Comparison of ENCODE assay signal across 8 cellular contexts in the genomic region with DNA sequence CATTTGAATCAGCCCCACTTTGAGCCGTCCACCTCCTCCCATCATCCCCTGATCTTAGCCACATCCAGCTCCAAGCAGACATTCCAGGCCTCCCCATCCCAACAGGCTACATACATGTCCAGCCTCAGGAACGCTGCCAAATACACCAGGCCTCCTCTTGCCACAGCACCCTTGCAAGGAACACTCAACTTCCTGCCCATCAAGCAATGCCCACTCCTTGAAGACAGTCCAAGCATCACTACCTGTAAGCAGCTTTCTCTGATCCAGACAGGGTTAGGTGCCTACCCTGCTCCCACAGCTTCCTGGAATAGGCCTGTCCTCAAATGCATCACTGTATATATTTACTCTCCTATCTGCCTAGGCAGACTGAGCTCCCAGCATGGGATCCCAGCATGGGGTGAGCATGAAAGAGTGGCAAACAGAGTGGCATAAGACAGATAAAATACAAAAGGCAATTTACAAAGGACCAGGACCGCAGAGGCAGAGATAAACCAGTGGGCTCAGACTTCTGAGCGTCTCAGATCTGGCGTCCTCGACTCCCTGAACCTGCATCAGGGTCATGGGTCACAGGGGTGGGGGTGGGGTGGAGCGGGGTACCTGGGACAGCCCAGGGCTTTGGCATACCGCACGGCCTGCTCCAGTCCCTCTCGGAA. TPM values are rescaled to one million over a fixed set of nuclear protein-coding genes. Genes with fewer than 3 reads are reported as not detected.
DNase-seq lines count a peak whose midpoint lies in the region; ATAC-seq and TF ChIP-seq lines count a peak whose summit lies in the region.

No MANE protein-coding gene starts in this region.

- no peak for TF ChIP-seq CTCF in esophagus muscularis mucosa (IDR thresholded peaks at IDR 0.05)

- ATAC-seq in T-helper 17 cell (peak; percentile 17), GM19324 (IDR thresholded peaks at IDR 0.05; ENCODE audit: low FRiP score, unreplicated experiment) (no peak), GM18520 (IDR thresholded peaks at IDR 0.05; ENCODE audit: unreplicated experiment) (no peak)
- ATAC-seq in naive thymus-derived CD4-positive, alpha-beta T cell: peak; percentile 3

- H3K9me3 Mint-ChIP-seq in naive thymus-derived CD4-positive, alpha-beta T cell: peaks cover 0 to 2% (median 0%) of the 10 kb centered on the region in 11 donors

- H3K36me3 ChIP-seq in H7 (replicated peaks; ENCODE audit: control insufficient read depth, insufficient read depth, low read length): peaks cover 26% of the 10 kb centered on the region
- peaks cover 29 to 44% (median 43%) of the 10 kb centered on the region in 4 donors for H3K36me3 ChIP-seq in esophagus muscularis mucosa
- H3K36me3 ChIP-seq in naive thymus-derived CD4-positive, alpha-beta T cell (ENCODE audit: control insufficient read depth in 2 of 3, insufficient read depth in 3 of 3, low read length in 3 of 3): peaks cover 0 to 31% (median 0%) of the 10 kb centered on the region in 3 experiments

- H3K4me3 ChIP-seq in H7 (ENCODE audit: insufficient read depth, low read depth, low read length) (peak overlapping the region; percentile 42), esophagus muscularis mucosa (peak overlapping the region; percentile 62 to 70 (median 66))
- peak overlapping the region; percentile 27 for H3K4me3 ChIP-seq in naive thymus-derived CD4-positive, alpha-beta T cell (ENCODE audit: low read length)

- H3K4me3 Mint-ChIP-seq in T-helper 17 cell: peak overlapping the region; percentile 93
- H3K4me3 Mint-ChIP-seq in naive thymus-derived CD4-positive, alpha-beta T cell: peak overlapping the region; percentile 82 to 94 (median 88)

- H3K27ac ChIP-seq in esophagus muscularis mucosa (replicated peaks in 1 of 4): peak overlapping the region; percentile 91 to 96 (median 94)
- H3K27ac ChIP-seq in naive thymus-derived CD4-positive, alpha-beta T cell (ENCODE audit: low read depth, low read length): peak overlapping the region; percentile 70

- peaks cover 7% of the 10 kb centered on the region for H3K36me3 Mint-ChIP-seq in T-helper 17 cell (ENCODE audit: low read depth)
- peaks cover 0 to 16% (median 0%) of the 10 kb centered on the region in 5 donors for H3K36me3 Mint-ChIP-seq in naive thymus-derived CD4-positive, alpha-beta T cell

- WGBS in esophagus muscularis mucosa: 20% methylated on average over 5 of the region's 10 CpGs

- peak overlapping the region; percentile 90 for H3K27ac Mint-ChIP-seq in T-helper 17 cell
- H3K27ac Mint-ChIP-seq in naive thymus-derived CD4-positive, alpha-beta T cell: peak overlapping the region; percentile 68 to 94 (median 89)

- DNase-seq in AG08395 (ENCODE audit: low spot score) (peak; percentile 40), H7 (peak; percentile 89), T-helper 17 cell (no peak), esophagus muscularis mucosa (ENCODE audit: extremely low spot score) (no peak), NCI-H1436 treated with DMSO at 0.1 percent for 48 hours (lab: John Stamatoyannopoulos, UW) (no peak)
- DNase-seq in naive thymus-derived CD4-positive, alpha-beta T cell: peak in 2 of 9 donors; percentile 10 to 13

- H3K27me3 ChIP-seq in H7 (ENCODE audit: control insufficient read depth, insufficient read depth, low read length): no peaks in the 10 kb centered on the region
- no peaks in the 10 kb centered on the region for H3K27me3 ChIP-seq in esophagus muscularis mucosa
- no peaks in the 10 kb centered on the region for H3K27me3 ChIP-seq in naive thymus-derived CD4-positive, alpha-beta T cell (ENCODE audit: control insufficient read depth in 2 of 2, insufficient read depth in 2 of 2, low read length in 2 of 2)

- H3K27me3 Mint-ChIP-seq in T-helper 17 cell: peaks cover 4% of the 10 kb centered on the region
- peaks cover under 1 to 20% (median 10%) of the 10 kb centered on the region in 5 donors for H3K27me3 Mint-ChIP-seq in naive thymus-derived CD4-positive, alpha-beta T cell

- no peak for TF ChIP-seq POLR2A in esophagus muscularis mucosa (IDR thresholded peaks at IDR 0.05; ENCODE audit: low read depth)

- H3K4me1 Mint-ChIP-seq in T-helper 17 cell: peaks cover 22% of the 10 kb centered on the region
- peaks cover 9 to 27% (median 18%) of the 10 kb centered on the region in 7 donors for H3K4me1 Mint-ChIP-seq in naive thymus-derived CD4-positive, alpha-beta T cell

- peaks cover 18 to 29% (median 27%) of the 10 kb centered on the region in 4 donors for H3K4me1 ChIP-seq in esophagus muscularis mucosa
- peaks cover 0 to 9% of the 10 kb centered on the region in 2 donors for H3K4me1 ChIP-seq in naive thymus-derived CD4-positive, alpha-beta T cell (ENCODE audit: control insufficient read depth in 2 of 2, insufficient read depth in 2 of 2, low read length in 2 of 2)

- H3K9me3 ChIP-seq in T-helper 17 cell (ENCODE audit: control insufficient read depth, low read length, poor library complexity, severe bottlenecking) (no peaks in the 10 kb centered on the region), esophagus muscularis mucosa (no peaks in the 10 kb centered on the region)
- H3K9me3 ChIP-seq in naive thymus-derived CD4-positive, alpha-beta T cell (ENCODE audit: control insufficient read depth in 2 of 3, low read length in 3 of 3): no peaks in the 10 kb centered on the region

- CTCF ChIA-PET in naive thymus-derived CD4-positive, alpha-beta T cell (lab: Charles Lee): no interaction called here

- POLR2A ChIA-PET in naive thymus-derived CD4-positive, alpha-beta T cell (lab: Charles Lee): interaction anchor here (0.7 to 1.7 kb wide), 3 partner anchors 8 to 11 kb away, joined by 3 to 5 read pairs (median 4); no protein-coding TSS in a partner anchor

- intact Hi-C loops in esophagus muscularis mucosa (cut with DNase I): no loop called here
- intact Hi-C loops in naive thymus-derived CD4-positive, alpha-beta T cell (cut with micrococcal nuclease): loop anchor here (1.0 to 5.0 kb wide), 3 partner anchors 86 to 496 kb away; a partner anchor contains a TSS

- TF ChIP-seq EP300 in esophagus muscularis mucosa (IDR thresholded peaks at IDR 0.05): no peak

RNA-seq across cellular contexts. Expression of a gene that starts 0.8 kb away (rescaled TPM):
- total RNA-seq in H7 (2014; rRNA removed; shearing (Covaris generic)): 29.4 and 42.5 TPM in 2 replicates
- total RNA-seq in T-helper 17 cell: 10 to 100 TPM; 14.8 to 24.1 TPM
- 10 to 100 TPM; 36.3 to 60.5 (median 50.6) TPM for total RNA-seq in esophagus muscularis mucosa
- 10 to 100 TPM; 15.8 to 29.3 (median 26.8) TPM for total RNA-seq in naive thymus-derived CD4-positive, alpha-beta T cell
- polyA plus RNA-seq in naive thymus-derived CD4-positive, alpha-beta T cell: 1 to 10 TPM; 4.4 to 5.6 TPM

Comparison
In these comparisons a context has a peak if more than half of its experiments do, and no peak if none do; other contexts are left out.
1. DNase-seq: peak in AG08395 (single experiment) and H7 (single experiment); none in T-helper 17 cell (0 of 3), esophagus muscularis mucosa (single experiment) and NCI-H1436 treated with DMSO at 0.1 percent for 48 hours (single experiment).
2. ATAC-seq: peak in T-helper 17 cell (single experiment) and naive thymus-derived CD4-positive, alpha-beta T cell (single experiment); none in GM19324 (single experiment) and GM18520 (single experiment).
3. Peak in every context shown above with its lines, with median percentiles within 50 percentile points of each other: H3K4me3 ChIP-seq.